ENCODE assay signal across 1 cellular context in genomic region chr10:75238182-75239180, GRCh38.
TF ChIP-seq lines count a peak whose summit lies in the region.

No MANE protein-coding gene starts in this region.

TF ChIP-seq in GM23338, 12 proteins besides CTCF, POLR2A, EP300 and RAD21 (continued from another document):
- TF ChIP-seq ZNF462 (CRISPR knock-in tag; IDR thresholded peaks at IDR 0.05) (no peak), EZH2phosphoT487 (IDR thresholded peaks at IDR 0.05; ENCODE audit: unreplicated experiment) (no peak)
TF ChIP-seq in GM23338: peak in this region for 0.
